ENCODE assay signal across 14 cellular contexts in the genomic region with DNA sequence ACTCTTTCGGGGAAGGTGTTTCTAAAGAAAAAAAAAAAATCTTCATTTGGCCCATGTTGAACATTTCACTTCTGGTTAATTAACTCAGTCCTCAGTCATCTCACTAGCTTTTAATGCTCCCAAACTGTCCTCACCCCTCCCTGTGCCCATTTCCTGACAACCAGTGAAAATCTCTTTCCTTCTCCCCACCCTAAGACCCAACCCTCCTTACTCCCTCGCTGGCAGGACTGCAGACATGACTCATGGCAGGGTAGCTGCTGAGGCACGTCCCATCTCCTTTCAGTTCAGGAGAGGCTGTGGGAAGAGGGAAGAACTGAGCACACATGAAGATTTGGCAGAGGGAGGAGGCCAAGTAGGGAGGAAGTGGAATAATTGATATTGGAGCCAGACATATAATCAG. TPM values are rescaled to one million over a fixed set of nuclear protein-coding genes. Genes with fewer than 3 reads are reported as not detected.
DNase-seq lines count a peak whose midpoint lies in the region; ATAC-seq and TF ChIP-seq lines count a peak whose summit lies in the region.
"Had no signal": no experiment of that assay in that cellular context is flagged by ENCODE, and none has a peak within 500 bp of the region (broad histone marks: within the 10 kb centered on the region; RNA-seq: fewer than 3 reads in every experiment).

No MANE protein-coding gene starts in this region.

- TF ChIP-seq CTCF in HFFc6 (IDR thresholded peaks at IDR 0.05): no peak

- intact Hi-C loops in activated CD4-positive, alpha-beta T cell treated with anti-CD3 and anti-CD28 coated beads, Interleukin-2, amount 10 ng/mL, durations not matched to agents 24 days and 14 days (cut with micrococcal nuclease): no loop called here

- H3K27ac Mint-ChIP-seq in HFFc6: no peak overlapping the region
- no peak overlapping the region for H3K27ac Mint-ChIP-seq in effector memory CD8-positive, alpha-beta T cell
- H3K27ac Mint-ChIP-seq in activated CD4-positive, alpha-beta T cell treated with anti-CD3 and anti-CD28 coated beads, Interleukin-2, amount 10 ng/mL, durations not matched to agents 24 days and 14 days: no peak overlapping the region
- H3K27ac Mint-ChIP-seq: IgD-negative memory B cell, WTC11 had no signal

- H3K4me3 Mint-ChIP-seq in HFFc6: no peak overlapping the region
- no peak overlapping the region for H3K4me3 Mint-ChIP-seq in effector memory CD8-positive, alpha-beta T cell
- no peak overlapping the region for H3K4me3 Mint-ChIP-seq in activated CD4-positive, alpha-beta T cell treated with anti-CD3 and anti-CD28 coated beads, Interleukin-2, amount 10 ng/mL, durations not matched to agents 24 days and 14 days
- H3K4me3 Mint-ChIP-seq: IgD-negative memory B cell, WTC11 had no signal

- no peak for ATAC-seq in effector memory CD8-positive, alpha-beta T cell (replicated peaks)
- ATAC-seq: Panc1, WTC11 had no signal

- H3K27me3 Mint-ChIP-seq in HFFc6 (ENCODE audit: insufficient read depth): peaks cover 37% of the 10 kb centered on the region
- peaks cover 38 to 81% of the 10 kb centered on the region in 2 donors for H3K27me3 Mint-ChIP-seq in effector memory CD8-positive, alpha-beta T cell
- peaks cover 25% of the 10 kb centered on the region for H3K27me3 Mint-ChIP-seq in activated CD4-positive, alpha-beta T cell treated with anti-CD3 and anti-CD28 coated beads, Interleukin-2, amount 10 ng/mL, durations not matched to agents 24 days and 14 days

- H3K36me3 Mint-ChIP-seq in HFFc6 (ENCODE audit: low read depth): no peaks in the 10 kb centered on the region
- no peaks in the 10 kb centered on the region for H3K36me3 Mint-ChIP-seq in effector memory CD8-positive, alpha-beta T cell (ENCODE audit: insufficient read depth)
- H3K36me3 Mint-ChIP-seq in activated CD4-positive, alpha-beta T cell treated with anti-CD3 and anti-CD28 coated beads, Interleukin-2, amount 10 ng/mL, durations not matched to agents 24 days and 14 days (ENCODE audit: low read depth): no peaks in the 10 kb centered on the region
- H3K36me3 Mint-ChIP-seq: brain, IgD-negative memory B cell, WTC11 had no signal

- no peaks in the 10 kb centered on the region for H3K9me3 Mint-ChIP-seq in HFFc6
- no peaks in the 10 kb centered on the region for H3K9me3 Mint-ChIP-seq in effector memory CD8-positive, alpha-beta T cell
- no peaks in the 10 kb centered on the region for H3K9me3 Mint-ChIP-seq in activated CD4-positive, alpha-beta T cell treated with anti-CD3 and anti-CD28 coated beads, Interleukin-2, amount 10 ng/mL, durations not matched to agents 24 days and 14 days
- H3K9me3 Mint-ChIP-seq: IgD-negative memory B cell, WTC11 had no signal

- H3K4me1 Mint-ChIP-seq in HFFc6 (ENCODE audit: low read depth): peaks cover 22% of the 10 kb centered on the region
- no peaks in the 10 kb centered on the region for H3K4me1 Mint-ChIP-seq in effector memory CD8-positive, alpha-beta T cell (ENCODE audit: low read depth in 2 of 2)
- H3K4me1 Mint-ChIP-seq in activated CD4-positive, alpha-beta T cell treated with anti-CD3 and anti-CD28 coated beads, Interleukin-2, amount 10 ng/mL, durations not matched to agents 24 days and 14 days: no peaks in the 10 kb centered on the region
- H3K4me1 Mint-ChIP-seq: IgD-negative memory B cell, WTC11 had no signal

- DNase-seq in HFFc6: peak; percentile 50
- DNase-seq in amniotic stem cell (lab: John Stamatoyannopoulos, UW): peak; percentile 37
- peak; percentile 81 for DNase-seq in islet precursor cell
- no peak for DNase-seq in GM19238 (ENCODE audit: insufficient read length, low spot score)
- no peak for DNase-seq in OCI-M2 (lab: John Stamatoyannopoulos, UW; ENCODE audit: unreplicated experiment)
- DNase-seq in effector memory CD8-positive, alpha-beta T cell: no peak
- no peak for DNase-seq in activated CD4-positive, alpha-beta T cell treated with anti-CD3 and anti-CD28 coated beads, Interleukin-2, amount 10 ng/mL, durations not matched to agents 24 days and 14 days
- DNase-seq: activated T-cell treated with anti-CD3 and anti-CD28 coated beads, Interleukin-2, amount 50 U/mL, for 1 hour; uterus had no signal

RNA-seq across cellular contexts. Expression of a gene that starts 12.6 kb away (rescaled TPM):
- total RNA-seq in HFFc6 (2021; fragmentation: NEBNext Ultra II Directional; extraction: Animal tissue kit (Norgen Biotek cat#: 25700)): not detected
- not detected in 2 replicates for total RNA-seq in activated CD4-positive, alpha-beta T cell treated with anti-CD3 and anti-CD28 coated beads, Interleukin-2, amount 10 ng/mL, durations not matched to agents 24 days and 14 days
- total RNA-seq: lung microvascular endothelial cell had no signal

Comparison
In these comparisons a context has a peak if more than half of its experiments do, and no peak if none do; other contexts are left out.
1. DNase-seq: peak in HFFc6 (single experiment), amniotic stem cell (single experiment) and islet precursor cell (single experiment); none in GM19238 (single experiment), OCI-M2 (single experiment), effector memory CD8-positive, alpha-beta T cell (0 of 3) and activated CD4-positive, alpha-beta T cell treated with anti-CD3 and anti-CD28 coated beads, Interleukin-2, amount 10 ng/mL, durations not matched to agents 24 days and 14 days (single experiment).